1 cellular context compared by ENCODE assay signal in genomic region chr14:41167040-41167439, GRCh38.
TF ChIP-seq lines count a peak whose summit lies in the region.

No MANE protein-coding gene starts in this region.

TF ChIP-seq in WTC11, 78 proteins besides CTCF, POLR2A, EP300 and RAD21 (continued from another document):
- TF ChIP-seq ZNF512 (CRISPR knock-in tag; IDR thresholded peaks at IDR 0.05; ENCODE audit: borderline replicate concordance) (no peak), GABPB1 (CRISPR knock-in tag; IDR thresholded peaks at IDR 0.05) (no peak), NR3C1 (CRISPR knock-in tag; conservative IDR thresholded peaks at IDR 0.05; ENCODE audit: low read depth) (no peak), ZNF281 (CRISPR knock-in tag; IDR thresholded peaks at IDR 0.05) (no peak), PRDM15 (CRISPR knock-in tag; IDR thresholded peaks at IDR 0.05) (no peak), ZMAT4 (CRISPR knock-in tag; IDR thresholded peaks at IDR 0.05) (no peak)
